1 cellular context compared by ENCODE assay signal in the genomic region with DNA sequence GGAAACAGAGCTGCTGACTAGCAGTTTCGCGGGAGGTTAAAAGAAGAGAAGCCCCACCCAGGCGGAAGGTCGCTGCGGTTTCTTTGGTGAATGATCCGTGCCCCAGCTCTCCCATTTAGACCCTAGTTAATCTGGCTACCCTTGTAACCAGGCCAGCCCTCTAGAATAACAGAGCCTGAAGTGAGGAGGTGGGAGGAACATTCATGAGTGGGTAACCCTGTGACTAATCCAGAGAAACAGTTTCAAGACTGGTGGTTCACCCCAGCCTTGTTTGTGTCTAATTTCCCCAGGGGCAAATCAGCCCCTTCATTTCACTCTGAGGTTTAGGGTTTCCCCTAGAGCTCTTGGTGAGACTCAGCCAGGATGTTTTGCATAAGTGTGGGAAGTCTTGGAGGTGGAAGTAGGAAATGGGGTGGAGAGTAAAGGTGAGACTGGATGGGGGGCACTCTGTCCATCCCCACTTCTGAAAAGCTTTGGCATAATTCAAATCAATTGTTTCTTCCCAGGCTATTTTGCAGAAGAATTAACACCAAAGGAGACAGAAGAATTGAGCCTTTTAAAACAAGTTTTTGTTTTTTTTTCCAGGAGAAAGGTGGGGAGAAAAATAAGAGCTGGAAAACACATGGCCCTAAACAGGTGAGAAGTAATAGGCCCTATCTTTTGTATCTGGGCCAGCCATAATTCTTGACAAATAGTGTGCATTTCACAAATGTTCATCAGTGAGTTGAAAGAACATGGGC.
TF ChIP-seq lines count a peak whose summit lies in the region.

No MANE protein-coding gene starts in this region.

TF ChIP-seq in GM12878, 131 proteins besides CTCF, POLR2A, EP300 and RAD21 (continued from another document and continues in another):
- peak; percentile 97 for TF ChIP-seq BCL3 (IDR thresholded peaks at IDR 0.05; ENCODE audit: borderline replicate concordance, insufficient read depth, low read depth, low read length, poor library complexity, severe bottlenecking)
- TF ChIP-seq, protein P1, sequence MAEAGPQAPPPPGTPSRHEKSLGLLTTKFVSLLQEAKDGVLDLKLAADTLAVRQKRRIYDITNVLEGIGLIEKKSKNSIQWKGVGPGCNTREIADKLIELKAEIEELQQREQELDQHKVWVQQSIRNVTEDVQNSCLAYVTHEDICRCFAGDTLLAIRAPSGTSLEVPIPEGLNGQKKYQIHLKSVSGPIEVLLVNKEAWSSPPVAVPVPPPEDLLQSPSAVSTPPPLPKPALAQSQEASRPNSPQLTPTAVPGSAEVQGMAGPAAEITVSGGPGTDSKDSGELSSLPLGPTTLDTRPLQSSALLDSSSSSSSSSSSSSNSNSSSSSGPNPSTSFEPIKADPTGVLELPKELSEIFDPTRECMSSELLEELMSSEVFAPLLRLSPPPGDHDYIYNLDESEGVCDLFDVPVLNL (IDR thresholded peaks at IDR 0.05; ENCODE audit: low read depth, low read length): no peak
- no peak for TF ChIP-seq SMAD1 (IDR thresholded peaks at IDR 0.05; ENCODE audit: low read depth, partially characterized antibody)
- no peak for TF ChIP-seq ZBTB11 (CRISPR knock-in tag; IDR thresholded peaks at IDR 0.05)
- peak; percentile 99 for TF ChIP-seq IKZF2 (IDR thresholded peaks at IDR 0.05)
- TF ChIP-seq GABPA (IDR thresholded peaks at IDR 0.05; ENCODE audit: low read depth): peak; percentile 52; the same call in 1 of the 2 replicates
- TF ChIP-seq ATF2 (IDR thresholded peaks at IDR 0.05; ENCODE audit: low read length): peak; percentile 95
- TF ChIP-seq RUNX3 (IDR thresholded peaks at IDR 0.05; ENCODE audit: low read length): peak; percentile 99
- TF ChIP-seq RFX5 (IDR thresholded peaks at IDR 0.05; ENCODE audit: low read depth, low read length): no peak
- no peak for TF ChIP-seq CHD1 (IDR thresholded peaks at IDR 0.05; ENCODE audit: low read depth, low read length)
- 0 out of 2 replicates have a peak, but pooled peaks have one; percentile 10 for TF ChIP-seq SPI1 (IDR thresholded peaks at IDR 0.05; ENCODE audit: borderline replicate concordance, insufficient read depth, low read depth, low read length)
- TF ChIP-seq SKIL (IDR thresholded peaks at IDR 0.05; ENCODE audit: low read depth, poor library complexity, severe bottlenecking): peak; percentile 98
- no peak for TF ChIP-seq HCFC1 (IDR thresholded peaks at IDR 0.05; ENCODE audit: low read length)
- TF ChIP-seq KAT2A (conservative IDR thresholded peaks at IDR 0.05; ENCODE audit: control insufficient read depth, low read depth, low read length): no peak
- TF ChIP-seq ZNF384 (IDR thresholded peaks at IDR 0.05; ENCODE audit: borderline replicate concordance, low read depth, low read length): no peak
- TF ChIP-seq ASH2L (IDR thresholded peaks at IDR 0.05; ENCODE audit: borderline replicate concordance, low read depth): no peak
- TF ChIP-seq POU2F2 (IDR thresholded peaks at IDR 0.05; ENCODE audit: borderline replicate concordance, low read depth, low read length): peak; percentile 96; the same call in 2 of the 3 replicates
- TF ChIP-seq ATF7 (IDR thresholded peaks at IDR 0.05; ENCODE audit: low read depth): peak; percentile 90
- TF ChIP-seq E4F1 (IDR thresholded peaks at IDR 0.05; ENCODE audit: borderline replicate concordance, partially characterized antibody): no peak
- peak; percentile 96 for TF ChIP-seq NFIC (IDR thresholded peaks at IDR 0.05; ENCODE audit: low read depth, low read length)
- TF ChIP-seq, protein P2, sequence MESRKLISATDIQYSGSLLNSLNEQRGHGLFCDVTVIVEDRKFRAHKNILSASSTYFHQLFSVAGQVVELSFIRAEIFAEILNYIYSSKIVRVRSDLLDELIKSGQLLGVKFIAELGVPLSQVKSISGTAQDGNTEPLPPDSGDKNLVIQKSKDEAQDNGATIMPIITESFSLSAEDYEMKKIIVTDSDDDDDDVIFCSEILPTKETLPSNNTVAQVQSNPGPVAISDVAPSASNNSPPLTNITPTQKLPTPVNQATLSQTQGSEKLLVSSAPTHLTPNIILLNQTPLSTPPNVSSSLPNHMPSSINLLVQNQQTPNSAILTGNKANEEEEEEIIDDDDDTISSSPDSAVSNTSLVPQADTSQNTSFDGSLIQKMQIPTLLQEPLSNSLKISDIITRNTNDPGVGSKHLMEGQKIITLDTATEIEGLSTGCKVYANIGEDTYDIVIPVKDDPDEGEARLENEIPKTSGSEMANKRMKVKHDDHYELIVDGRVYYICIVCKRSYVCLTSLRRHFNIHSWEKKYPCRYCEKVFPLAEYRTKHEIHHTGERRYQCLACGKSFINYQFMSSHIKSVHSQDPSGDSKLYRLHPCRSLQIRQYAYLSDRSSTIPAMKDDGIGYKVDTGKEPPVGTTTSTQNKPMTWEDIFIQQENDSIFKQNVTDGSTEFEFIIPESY (IDR thresholded peaks at IDR 0.05): no peak
- TF ChIP-seq TCF12 (IDR thresholded peaks at IDR 0.05; ENCODE audit: low read depth, low read length): peak; percentile 68; the same call in 1 of the 2 replicates
- no peak for TF ChIP-seq FOS (IDR thresholded peaks at IDR 0.05; ENCODE audit: borderline replicate concordance, extremely low read depth, insufficient read length)
- TF ChIP-seq SRF (IDR thresholded peaks at IDR 0.05; ENCODE audit: low read depth in 2 of 2, low read length in 2 of 2): 0 out of 4 replicates have a peak, but pooled peaks of 1 of the 2 experiments have one; percentile 5
- TF ChIP-seq CREM (IDR thresholded peaks at IDR 0.05; ENCODE audit: low read depth): peak; percentile 83
- TF ChIP-seq TAF1 (IDR thresholded peaks at IDR 0.05; ENCODE audit: borderline replicate concordance, low read depth, low read length): no peak
- no peak for TF ChIP-seq SMC3 (IDR thresholded peaks at IDR 0.05; ENCODE audit: borderline replicate concordance, low read length)
- TF ChIP-seq SREBF2 (IDR thresholded peaks at IDR 0.05; ENCODE audit: low read length): no peak
- peak; percentile 76; the same call in 1 of the 2 replicates for TF ChIP-seq CHD2 (IDR thresholded peaks at IDR 0.05; ENCODE audit: borderline replicate concordance, low read depth, low read length)
- TF ChIP-seq NFYA (IDR thresholded peaks at IDR 0.05; ENCODE audit: borderline replicate concordance, low read depth, low read length): no peak
- TF ChIP-seq GATAD2B (conservative IDR thresholded peaks at IDR 0.05; ENCODE audit: low read depth): peak; percentile 95
- TF ChIP-seq, protein P3, sequence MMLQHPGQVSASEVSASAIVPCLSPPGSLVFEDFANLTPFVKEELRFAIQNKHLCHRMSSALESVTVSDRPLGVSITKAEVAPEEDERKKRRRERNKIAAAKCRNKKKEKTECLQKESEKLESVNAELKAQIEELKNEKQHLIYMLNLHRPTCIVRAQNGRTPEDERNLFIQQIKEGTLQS (IDR thresholded peaks at IDR 0.05; ENCODE audit: borderline replicate concordance, extremely low read depth, low read depth, low read length): no peak
- peak; percentile 69 for TF ChIP-seq ZNF217 (IDR thresholded peaks at IDR 0.05)
- TF ChIP-seq IRF4 (IDR thresholded peaks at IDR 0.05; ENCODE audit: low read depth, low read length): peak; percentile 96
- TF ChIP-seq POLR2AphosphoS2 (IDR thresholded peaks at IDR 0.05; ENCODE audit: low read depth, low read length): no peak
- peak; percentile 99 for TF ChIP-seq BCL11A (IDR thresholded peaks at IDR 0.05; ENCODE audit: low read depth, low read length)
- peak; percentile 68; the same call in 1 of the 2 replicates for TF ChIP-seq PML (IDR thresholded peaks at IDR 0.05; ENCODE audit: low read length)
- TF ChIP-seq SMAD5 (IDR thresholded peaks at IDR 0.05; ENCODE audit: low read depth): no peak
- TF ChIP-seq STAT3 (IDR thresholded peaks at IDR 0.05; ENCODE audit: low read depth, low read length): peak; percentile 90; the same call in 1 of the 2 replicates
- peak; percentile 99 for TF ChIP-seq MTA2 (IDR thresholded peaks at IDR 0.05; ENCODE audit: low read depth)
- TF ChIP-seq, protein P4, sequence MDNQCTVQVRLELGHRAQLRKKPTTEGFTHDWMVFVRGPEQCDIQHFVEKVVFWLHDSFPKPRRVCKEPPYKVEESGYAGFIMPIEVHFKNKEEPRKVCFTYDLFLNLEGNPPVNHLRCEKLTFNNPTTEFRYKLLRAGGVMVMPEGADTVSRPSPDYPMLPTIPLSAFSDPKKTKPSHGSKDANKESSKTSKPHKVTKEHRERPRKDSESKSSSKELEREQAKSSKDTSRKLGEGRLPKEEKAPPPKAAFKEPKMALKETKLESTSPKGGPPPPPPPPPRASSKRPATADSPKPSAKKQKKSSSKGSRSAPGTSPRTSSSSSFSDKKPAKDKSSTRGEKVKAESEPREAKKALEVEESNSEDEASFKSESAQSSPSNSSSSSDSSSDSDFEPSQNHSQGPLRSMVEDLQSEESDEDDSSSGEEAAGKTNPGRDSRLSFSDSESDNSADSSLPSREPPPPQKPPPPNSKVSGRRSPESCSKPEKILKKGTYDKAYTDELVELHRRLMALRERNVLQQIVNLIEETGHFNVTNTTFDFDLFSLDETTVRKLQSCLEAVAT (IDR thresholded peaks at IDR 0.05): peak; percentile 95
- peak; percentile 82 to 84 for TF ChIP-seq BHLHE40 (IDR thresholded peaks at IDR 0.05; ENCODE audit: borderline replicate concordance in 1 of 2, low read depth in 2 of 2, low read length in 1 of 2)
- 0 out of 2 replicates have a peak, but pooled peaks have one; percentile 22 for TF ChIP-seq ZNF207 (IDR thresholded peaks at IDR 0.05; ENCODE audit: borderline replicate concordance)
- TF ChIP-seq BRCA1 (IDR thresholded peaks at IDR 0.05; ENCODE audit: low read depth, low read length): no peak
- peak; percentile 95 for TF ChIP-seq DPF2 (IDR thresholded peaks at IDR 0.05)
- no peak for TF ChIP-seq RBBP5 (conservative IDR thresholded peaks at IDR 0.05)
